ENCODE assay signal across 1 cellular context in the genomic region with DNA sequence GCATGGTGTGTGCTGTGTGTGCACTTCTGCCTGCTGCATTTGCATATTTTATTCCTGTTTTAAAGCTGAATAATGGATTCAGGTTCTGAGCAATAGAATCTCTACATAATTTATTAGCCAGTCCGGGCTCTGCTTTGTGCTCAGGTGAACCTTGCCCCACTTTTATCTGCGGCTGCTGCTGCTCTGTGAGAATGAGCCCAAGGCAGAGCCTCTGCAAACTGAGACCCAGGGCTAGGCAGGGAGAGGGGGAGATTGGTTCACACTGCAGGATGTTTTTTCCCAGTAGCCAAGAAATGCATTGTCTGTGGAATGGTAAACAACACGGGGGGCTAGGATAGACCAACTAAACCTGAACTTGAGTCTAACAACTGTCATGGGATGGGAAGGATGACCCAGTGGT.
TF ChIP-seq lines count a peak whose summit lies in the region.

No MANE protein-coding gene starts in this region.

TF ChIP-seq in HepG2, 621 proteins besides CTCF, POLR2A, EP300 and RAD21 (continued from another document and continues in another):
- TF ChIP-seq ZNF775 (CRISPR knock-in tag; IDR thresholded peaks at IDR 0.05; ENCODE audit: borderline replicate concordance) (no peak), GABPA (IDR thresholded peaks at IDR 0.05; ENCODE audit: low read depth, low read length) (no peak), GABPA (CRISPR knock-in tag; IDR thresholded peaks at IDR 0.05; ENCODE audit: low read depth) (no peak), MEIS1 (CRISPR knock-in tag; IDR thresholded peaks at IDR 0.05; ENCODE audit: borderline replicate concordance) (no peak), U2AF1 (optimal IDR thresholded peaks at IDR 0.05; ENCODE audit: low read depth, low read length) (no peak), WIZ (CRISPR knock-in tag; IDR thresholded peaks at IDR 0.05) (no peak), FOXC1 (CRISPR knock-in tag; IDR thresholded peaks at IDR 0.05; ENCODE audit: borderline replicate concordance) (no peak), ATF1 (CRISPR knock-in tag; IDR thresholded peaks at IDR 0.05) (no peak), GLI4 (CRISPR knock-in tag; IDR thresholded peaks at IDR 0.05; ENCODE audit: borderline replicate concordance) (no peak), ZNF7 (CRISPR knock-in tag; IDR thresholded peaks at IDR 0.05) (no peak), ZNF329 (CRISPR knock-in tag; IDR thresholded peaks at IDR 0.05; ENCODE audit: low read depth) (no peak), ZNF484 (CRISPR knock-in tag; IDR thresholded peaks at IDR 0.05; ENCODE audit: borderline replicate concordance, low read depth) (no peak), ZNF121 (CRISPR knock-in tag; IDR thresholded peaks at IDR 0.05) (no peak), ZNF350 (CRISPR knock-in tag; IDR thresholded peaks at IDR 0.05; ENCODE audit: borderline replicate concordance, low read depth) (no peak), MAFK (conservative IDR thresholded peaks at IDR 0.05 in 1 of 2, IDR thresholded peaks at IDR 0.05 in 1 of 2; ENCODE audit: low read length in 2 of 2) (peak in 1 of 2 experiments; percentile 12; a peak in 1 of 4 replicates), PHF5A (CRISPR knock-in tag; IDR thresholded peaks at IDR 0.05; ENCODE audit: low read depth, unreplicated experiment) (no peak), RXRA (CRISPR knock-in tag; IDR thresholded peaks at IDR 0.05) (peak; percentile 61; the same call in 1 of the 2 replicates), ZNF24 (IDR thresholded peaks at IDR 0.05) (no peak), XRCC5 (optimal IDR thresholded peaks at IDR 0.05; ENCODE audit: low read length) (peak; percentile 23), NCOA2 (CRISPR knock-in tag; IDR thresholded peaks at IDR 0.05) (no peak), ZNF101 (CRISPR knock-in tag; IDR thresholded peaks at IDR 0.05; ENCODE audit: borderline replicate concordance, low read depth) (no peak), NFIC (IDR thresholded peaks at IDR 0.05; ENCODE audit: low read length) (no peak), HNF4A (CRISPR knock-in tag; IDR thresholded peaks at IDR 0.05) (peak; percentile 64; the same call in 1 of the 2 replicates), ZNF792 (CRISPR knock-in tag; IDR thresholded peaks at IDR 0.05) (no peak), ZNF256 (CRISPR knock-in tag; conservative IDR thresholded peaks at IDR 0.05) (no peak), RXRB (CRISPR knock-in tag; IDR thresholded peaks at IDR 0.05; ENCODE audit: borderline replicate concordance) (peak; percentile 91), ZSCAN25 (CRISPR knock-in tag; IDR thresholded peaks at IDR 0.05) (no peak), RARA (CRISPR knock-in tag; IDR thresholded peaks at IDR 0.05) (no peak), RBAK (CRISPR knock-in tag; IDR thresholded peaks at IDR 0.05) (no peak), ZNF207 (IDR thresholded peaks at IDR 0.05; ENCODE audit: borderline replicate concordance) (no peak), ZKSCAN8 (CRISPR knock-in tag; IDR thresholded peaks at IDR 0.05; ENCODE audit: borderline replicate concordance) (no peak), ZFP37 (CRISPR knock-in tag; IDR thresholded peaks at IDR 0.05; ENCODE audit: borderline replicate concordance) (no peak), RCOR2 (CRISPR knock-in tag; IDR thresholded peaks at IDR 0.05) (peak; percentile 54), ZNF766 (CRISPR knock-in tag; IDR thresholded peaks at IDR 0.05; ENCODE audit: borderline replicate concordance) (no peak), MEF2D (CRISPR knock-in tag; IDR thresholded peaks at IDR 0.05) (0 out of 2 replicates have a peak, but pooled peaks have one; percentile 9), ZNF33B (CRISPR knock-in tag; IDR thresholded peaks at IDR 0.05) (no peak), ZNF446 (CRISPR knock-in tag; IDR thresholded peaks at IDR 0.05) (no peak), ZBTB1 (CRISPR knock-in tag; IDR thresholded peaks at IDR 0.05; ENCODE audit: borderline replicate concordance) (no peak), MED1 (CRISPR knock-in tag; IDR thresholded peaks at IDR 0.05) (peak; percentile 41; the same call in 1 of the 2 replicates)
- TF ChIP-seq, protein P1, sequence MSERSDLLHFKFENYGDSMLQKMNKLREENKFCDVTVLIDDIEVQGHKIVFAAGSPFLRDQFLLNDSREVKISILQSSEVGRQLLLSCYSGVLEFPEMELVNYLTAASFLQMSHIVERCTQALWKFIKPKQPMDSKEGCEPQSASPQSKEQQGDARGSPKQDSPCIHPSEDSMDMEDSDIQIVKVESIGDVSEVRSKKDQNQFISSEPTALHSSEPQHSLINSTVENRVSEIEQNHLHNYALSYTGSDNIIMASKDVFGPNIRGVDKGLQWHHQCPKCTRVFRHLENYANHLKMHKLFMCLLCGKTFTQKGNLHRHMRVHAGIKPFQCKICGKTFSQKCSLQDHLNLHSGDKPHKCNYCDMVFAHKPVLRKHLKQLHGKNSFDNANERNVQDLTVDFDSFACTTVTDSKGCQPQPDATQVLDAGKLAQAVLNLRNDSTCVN (CRISPR knock-in tag; IDR thresholded peaks at IDR 0.05; ENCODE audit: borderline replicate concordance) = no peak
- TF ChIP-seq, protein P2, sequence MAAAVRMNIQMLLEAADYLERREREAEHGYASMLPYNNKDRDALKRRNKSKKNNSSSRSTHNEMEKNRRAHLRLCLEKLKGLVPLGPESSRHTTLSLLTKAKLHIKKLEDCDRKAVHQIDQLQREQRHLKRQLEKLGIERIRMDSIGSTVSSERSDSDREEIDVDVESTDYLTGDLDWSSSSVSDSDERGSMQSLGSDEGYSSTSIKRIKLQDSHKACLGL (CRISPR knock-in tag; IDR thresholded peaks at IDR 0.05) = no peak
- TF ChIP-seq, protein P3, sequence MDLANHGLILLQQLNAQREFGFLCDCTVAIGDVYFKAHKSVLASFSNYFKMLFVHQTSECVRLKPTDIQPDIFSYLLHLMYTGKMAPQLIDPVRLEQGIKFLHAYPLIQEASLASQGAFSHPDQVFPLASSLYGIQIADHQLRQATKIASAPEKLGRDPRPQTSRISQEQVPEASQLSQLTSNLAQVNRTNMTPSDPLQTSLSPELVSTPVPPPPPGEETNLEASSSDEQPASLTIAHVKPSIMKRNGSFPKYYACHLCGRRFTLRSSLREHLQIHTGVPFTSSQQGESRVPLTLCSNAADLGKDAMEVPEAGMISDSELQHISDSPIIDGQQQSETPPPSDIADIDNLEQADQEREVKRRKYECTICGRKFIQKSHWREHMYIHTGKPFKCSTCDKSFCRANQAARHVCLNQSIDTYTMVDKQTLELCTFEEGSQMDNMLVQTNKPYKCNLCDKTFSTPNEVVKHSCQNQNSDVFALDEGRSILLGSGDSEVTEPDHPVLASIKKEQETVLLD (CRISPR knock-in tag; IDR thresholded peaks at IDR 0.05; ENCODE audit: low read depth) = no peak
- TF ChIP-seq, protein P4, sequence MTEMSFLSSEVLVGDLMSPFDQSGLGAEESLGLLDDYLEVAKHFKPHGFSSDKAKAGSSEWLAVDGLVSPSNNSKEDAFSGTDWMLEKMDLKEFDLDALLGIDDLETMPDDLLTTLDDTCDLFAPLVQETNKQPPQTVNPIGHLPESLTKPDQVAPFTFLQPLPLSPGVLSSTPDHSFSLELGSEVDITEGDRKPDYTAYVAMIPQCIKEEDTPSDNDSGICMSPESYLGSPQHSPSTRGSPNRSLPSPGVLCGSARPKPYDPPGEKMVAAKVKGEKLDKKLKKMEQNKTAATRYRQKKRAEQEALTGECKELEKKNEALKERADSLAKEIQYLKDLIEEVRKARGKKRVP (CRISPR knock-in tag; IDR thresholded peaks at IDR 0.05) = no peak
- TF ChIP-seq, protein P5, sequence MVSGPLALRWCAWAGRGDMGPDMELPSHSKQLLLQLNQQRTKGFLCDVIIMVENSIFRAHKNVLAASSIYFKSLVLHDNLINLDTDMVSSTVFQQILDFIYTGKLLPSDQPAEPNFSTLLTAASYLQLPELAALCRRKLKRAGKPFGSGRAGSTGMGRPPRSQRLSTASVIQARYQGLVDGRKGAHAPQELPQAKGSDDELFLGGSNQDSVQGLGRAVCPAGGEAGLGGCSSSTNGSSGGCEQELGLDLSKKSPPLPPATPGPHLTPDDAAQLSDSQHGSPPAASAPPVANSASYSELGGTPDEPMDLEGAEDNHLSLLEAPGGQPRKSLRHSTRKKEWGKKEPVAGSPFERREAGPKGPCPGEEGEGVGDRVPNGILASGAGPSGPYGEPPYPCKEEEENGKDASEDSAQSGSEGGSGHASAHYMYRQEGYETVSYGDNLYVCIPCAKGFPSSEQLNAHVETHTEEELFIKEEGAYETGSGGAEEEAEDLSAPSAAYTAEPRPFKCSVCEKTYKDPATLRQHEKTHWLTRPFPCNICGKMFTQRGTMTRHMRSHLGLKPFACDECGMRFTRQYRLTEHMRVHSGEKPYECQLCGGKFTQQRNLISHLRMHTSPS (CRISPR knock-in tag; IDR thresholded peaks at IDR 0.05; ENCODE audit: low read depth) = no peak
- TF ChIP-seq, protein P6, sequence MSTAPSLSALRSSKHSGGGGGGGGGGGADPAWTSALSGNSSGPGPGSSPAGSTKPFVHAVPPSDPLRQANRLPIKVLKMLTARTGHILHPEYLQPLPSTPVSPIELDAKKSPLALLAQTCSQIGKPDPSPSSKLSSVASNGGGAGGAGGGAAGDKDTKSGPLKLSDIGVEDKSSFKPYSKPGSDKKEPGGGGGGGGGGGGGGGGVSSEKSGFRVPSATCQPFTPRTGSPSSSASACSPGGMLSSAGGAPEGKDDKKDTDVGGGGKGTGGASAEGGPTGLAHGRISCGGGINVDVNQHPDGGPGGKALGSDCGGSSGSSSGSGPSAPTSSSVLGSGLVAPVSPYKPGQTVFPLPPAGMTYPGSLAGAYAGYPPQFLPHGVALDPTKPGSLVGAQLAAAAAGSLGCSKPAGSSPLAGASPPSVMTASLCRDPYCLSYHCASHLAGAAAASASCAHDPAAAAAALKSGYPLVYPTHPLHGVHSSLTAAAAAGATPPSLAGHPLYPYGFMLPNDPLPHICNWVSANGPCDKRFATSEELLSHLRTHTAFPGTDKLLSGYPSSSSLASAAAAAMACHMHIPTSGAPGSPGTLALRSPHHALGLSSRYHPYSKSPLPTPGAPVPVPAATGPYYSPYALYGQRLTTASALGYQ (CRISPR knock-in tag; IDR thresholded peaks at IDR 0.05) = no peak
- TF ChIP-seq, protein P7, sequence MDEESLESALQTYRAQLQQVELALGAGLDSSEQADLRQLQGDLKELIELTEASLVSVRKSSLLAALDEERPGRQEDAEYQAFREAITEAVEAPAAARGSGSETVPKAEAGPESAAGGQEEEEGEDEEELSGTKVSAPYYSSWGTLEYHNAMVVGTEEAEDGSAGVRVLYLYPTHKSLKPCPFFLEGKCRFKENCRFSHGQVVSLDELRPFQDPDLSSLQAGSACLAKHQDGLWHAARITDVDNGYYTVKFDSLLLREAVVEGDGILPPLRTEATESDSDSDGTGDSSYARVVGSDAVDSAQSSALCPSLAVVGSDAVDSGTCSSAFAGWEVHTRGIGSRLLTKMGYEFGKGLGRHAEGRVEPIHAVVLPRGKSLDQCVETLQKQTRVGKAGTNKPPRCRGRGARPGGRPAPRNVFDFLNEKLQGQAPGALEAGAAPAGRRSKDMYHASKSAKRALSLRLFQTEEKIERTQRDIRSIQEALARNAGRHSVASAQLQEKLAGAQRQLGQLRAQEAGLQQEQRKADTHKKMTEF (CRISPR knock-in tag; IDR thresholded peaks at IDR 0.05) = no peak
- TF ChIP-seq, protein P8, sequence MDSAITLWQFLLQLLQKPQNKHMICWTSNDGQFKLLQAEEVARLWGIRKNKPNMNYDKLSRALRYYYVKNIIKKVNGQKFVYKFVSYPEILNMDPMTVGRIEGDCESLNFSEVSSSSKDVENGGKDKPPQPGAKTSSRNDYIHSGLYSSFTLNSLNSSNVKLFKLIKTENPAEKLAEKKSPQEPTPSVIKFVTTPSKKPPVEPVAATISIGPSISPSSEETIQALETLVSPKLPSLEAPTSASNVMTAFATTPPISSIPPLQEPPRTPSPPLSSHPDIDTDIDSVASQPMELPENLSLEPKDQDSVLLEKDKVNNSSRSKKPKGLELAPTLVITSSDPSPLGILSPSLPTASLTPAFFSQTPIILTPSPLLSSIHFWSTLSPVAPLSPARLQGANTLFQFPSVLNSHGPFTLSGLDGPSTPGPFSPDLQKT (CRISPR knock-in tag; IDR thresholded peaks at IDR 0.05; ENCODE audit: borderline replicate concordance) = no peak
- TF ChIP-seq, protein P9, sequence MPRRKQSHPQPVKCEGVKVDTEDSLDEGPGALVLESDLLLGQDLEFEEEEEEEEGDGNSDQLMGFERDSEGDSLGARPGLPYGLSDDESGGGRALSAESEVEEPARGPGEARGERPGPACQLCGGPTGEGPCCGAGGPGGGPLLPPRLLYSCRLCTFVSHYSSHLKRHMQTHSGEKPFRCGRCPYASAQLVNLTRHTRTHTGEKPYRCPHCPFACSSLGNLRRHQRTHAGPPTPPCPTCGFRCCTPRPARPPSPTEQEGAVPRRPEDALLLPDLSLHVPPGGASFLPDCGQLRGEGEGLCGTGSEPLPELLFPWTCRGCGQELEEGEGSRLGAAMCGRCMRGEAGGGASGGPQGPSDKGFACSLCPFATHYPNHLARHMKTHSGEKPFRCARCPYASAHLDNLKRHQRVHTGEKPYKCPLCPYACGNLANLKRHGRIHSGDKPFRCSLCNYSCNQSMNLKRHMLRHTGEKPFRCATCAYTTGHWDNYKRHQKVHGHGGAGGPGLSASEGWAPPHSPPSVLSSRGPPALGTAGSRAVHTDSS (CRISPR knock-in tag; conservative IDR thresholded peaks at IDR 0.05) = no peak
- TF ChIP-seq, protein P10, sequence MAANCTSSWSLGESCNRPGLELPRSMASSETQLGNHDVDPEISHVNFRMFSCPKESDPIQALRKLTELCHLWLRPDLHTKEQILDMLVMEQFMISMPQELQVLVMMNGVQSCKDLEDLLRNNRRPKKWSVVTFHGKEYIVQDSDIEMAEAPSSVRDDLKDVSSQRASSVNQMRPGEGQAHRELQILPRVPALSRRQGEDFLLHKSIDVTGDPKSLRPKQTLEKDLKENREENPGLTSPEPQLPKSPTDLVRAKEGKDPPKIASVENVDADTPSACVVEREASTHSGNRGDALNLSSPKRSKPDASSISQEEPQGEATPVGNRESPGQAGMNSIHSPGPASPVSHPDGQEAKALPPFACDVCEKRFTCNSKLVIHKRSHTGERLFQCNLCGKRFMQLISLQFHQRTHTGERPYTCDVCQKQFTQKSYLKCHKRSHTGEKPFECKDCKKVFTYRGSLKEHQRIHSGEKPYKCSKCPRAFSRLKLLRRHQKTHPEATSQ (CRISPR knock-in tag; IDR thresholded peaks at IDR 0.05; ENCODE audit: borderline replicate concordance) = no peak
- TF ChIP-seq, protein P11, sequence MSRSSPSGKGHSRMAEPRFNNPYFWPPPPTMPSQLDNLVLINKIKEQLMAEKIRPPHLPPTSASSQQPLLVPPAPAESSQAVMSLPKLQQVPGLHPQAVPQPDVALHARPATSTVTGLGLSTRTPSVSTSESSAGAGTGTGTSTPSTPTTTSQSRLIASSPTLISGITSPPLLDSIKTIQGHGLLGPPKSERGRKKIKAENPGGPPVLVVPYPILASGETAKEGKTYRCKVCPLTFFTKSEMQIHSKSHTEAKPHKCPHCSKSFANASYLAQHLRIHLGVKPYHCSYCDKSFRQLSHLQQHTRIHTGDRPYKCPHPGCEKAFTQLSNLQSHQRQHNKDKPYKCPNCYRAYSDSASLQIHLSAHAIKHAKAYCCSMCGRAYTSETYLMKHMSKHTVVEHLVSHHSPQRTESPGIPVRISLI (CRISPR knock-in tag; IDR thresholded peaks at IDR 0.05; ENCODE audit: borderline replicate concordance) = no peak
- TF ChIP-seq, protein P12, sequence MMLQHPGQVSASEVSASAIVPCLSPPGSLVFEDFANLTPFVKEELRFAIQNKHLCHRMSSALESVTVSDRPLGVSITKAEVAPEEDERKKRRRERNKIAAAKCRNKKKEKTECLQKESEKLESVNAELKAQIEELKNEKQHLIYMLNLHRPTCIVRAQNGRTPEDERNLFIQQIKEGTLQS (CRISPR knock-in tag; IDR thresholded peaks at IDR 0.05) = no peak
